ENCODE assay signal across 25 cellular contexts in the genomic region with DNA sequence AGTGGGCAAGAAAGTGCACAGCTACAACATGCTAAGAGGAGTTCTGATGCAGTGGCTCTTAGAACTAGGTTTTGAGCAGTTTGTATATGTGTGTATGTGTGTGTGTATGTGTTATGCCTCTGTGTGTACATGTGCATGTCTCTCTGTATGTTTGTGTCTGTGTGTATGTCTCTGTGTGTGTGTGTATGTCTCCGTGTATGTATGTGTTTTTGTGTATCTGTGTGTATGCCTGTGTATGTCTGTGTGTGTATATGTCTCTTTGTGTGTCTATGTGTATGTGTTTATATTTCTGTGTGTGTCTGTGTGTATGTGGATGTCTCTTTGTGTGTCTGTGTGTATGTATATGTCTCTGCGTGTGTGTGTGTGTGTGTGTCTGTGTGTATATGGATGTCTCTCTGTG.
"Had no signal": no experiment of that assay in that cellular context is flagged by ENCODE, and none has a peak within 500 bp of the region (broad histone marks: within the 10 kb centered on the region; RNA-seq: fewer than 3 reads in every experiment).

No MANE protein-coding gene starts in this region.

- FAIRE-seq: astrocyte, pancreas had no signal

- H3K4me1 ChIP-seq: pancreas, psoas muscle, testis, uterus had no signal

- H3K9me3 ChIP-seq: gastrocnemius medialis, pancreas, psoas muscle, testis, uterus had no signal

- H3K27me3 ChIP-seq: brain microvascular endothelial cell, gastrocnemius medialis, pancreas, testis, uterus had no signal

- DNase-seq: activated CD4-positive, alpha-beta memory T cell treated with anti-CD3 and anti-CD28 coated beads, Interleukin-2, amount 10 ng/mL, durations not matched to agents 7 days and 5 days; activated CD4-positive, alpha-beta T cell treated with anti-CD3 and anti-CD28 coated beads, Interleukin-2, amount 10 ng/mL, durations not matched to agents 7 days and 5 days; activated CD4-positive, CD25-positive, alpha-beta regulatory T cell treated with anti-CD3 and anti-CD28 coated beads, Interleukin-2, amount 50 U/mL, for 72 hours; activated CD8-positive, alpha-beta memory T cell treated with anti-CD3 and anti-CD28 coated beads, Interleukin-2, amount 50 U/mL, for 48 hours; activated gamma-delta T cell; activated naive CD4-positive, alpha-beta T cell treated with anti-CD3 and anti-CD28 coated beads, Interleukin-2, amount 10 ng/mL, durations not matched to agents 7 days and 5 days; activated naive CD8-positive, alpha-beta T cell treated with anti-CD3 and anti-CD28 coated beads, Interleukin-2, amount 10 ng/mL, durations not matched to agents 7 days and 5 days; activated T-cell treated with anti-CD3 and anti-CD28 coated beads, Interleukin-2, amount 50 U/mL, for 24 hours; brain microvascular endothelial cell; caudate nucleus; effector CD8-positive, alpha-beta T cell; erythroblast; gastrocnemius medialis; glutamatergic neuron; islet precursor cell; mammary epithelial cell; naive thymus-derived CD4-positive, alpha-beta T cell; nucleus accumbens; pancreas; psoas muscle; stimulated activated CD4-positive, alpha-beta T cell treated with anti-CD3 and anti-CD28 coated beads, Interleukin-4, amount 100 ng/mL, for 1 hour; stimulated activated naive CD8-positive, alpha-beta T cell treated with anti-CD3 and anti-CD28 coated beads, Interleukin-15, Interleukin-2, amounts not matched to agents 100 U/mL and 50 U/mL, for 24 hours; testis; uterus had no signal

- H3K36me3 ChIP-seq: brain microvascular endothelial cell, gastrocnemius medialis, pancreas, uterus had no signal

- ATAC-seq: gastrocnemius medialis; naive thymus-derived CD4-positive, alpha-beta T cell; pancreas; psoas muscle; stimulated activated naive CD8-positive, alpha-beta T cell treated with anti-CD3 and anti-CD28 coated beads, Interleukin-15, Interleukin-2, amounts not matched to agents 100 U/mL and 50 U/mL, for 24 hours had no signal

- H3K4me3 ChIP-seq: gastrocnemius medialis, pancreas, psoas muscle, testis, uterus had no signal

- H3K27ac ChIP-seq: brain microvascular endothelial cell, pancreas, psoas muscle, testis, uterus had no signal
